Comparison of ENCODE assay signal across 9 cellular contexts in genomic region chr22:37167176-37167980, GRCh38. TPM values are rescaled to one million over a fixed set of nuclear protein-coding genes. Genes with fewer than 3 reads are reported as not detected.
DNase-seq lines count a peak whose midpoint lies in the region; ATAC-seq, FAIRE-seq and TF ChIP-seq lines count a peak whose summit lies in the region.
"Had no signal": no experiment of that assay in that cellular context is flagged by ENCODE, and none has a peak within 500 bp of the region (broad histone marks: within the 10 kb centered on the region; RNA-seq: fewer than 3 reads in every experiment).

No MANE protein-coding gene starts in this region.

- no peaks in the 10 kb centered on the region for H4K20me1 ChIP-seq in neural progenitor cell (ENCODE audit: low read depth)

- no peaks in the 10 kb centered on the region for H3K79me2 ChIP-seq in neural progenitor cell (ENCODE audit: low read depth)

- peak overlapping the region; percentile 69 for H3K4me3 Mint-ChIP-seq in activated naive CD8-positive, alpha-beta T cell treated with anti-CD3 and anti-CD28 coated beads for 36 hours
- peak overlapping the region; percentile 62 for H3K4me3 Mint-ChIP-seq in neural progenitor cell

- peak; percentile 44 for FAIRE-seq in GM12892 (lab: Jason Lieb, UNC)

- no peak overlapping the region for H3K4me2 ChIP-seq in neural progenitor cell

- no peaks in the 10 kb centered on the region for H3K27me3 Mint-ChIP-seq in activated naive CD8-positive, alpha-beta T cell treated with anti-CD3 and anti-CD28 coated beads for 36 hours
- H3K27me3 Mint-ChIP-seq in neural progenitor cell (ENCODE audit: insufficient read depth, low read depth), result peaks cover 10% of the 10 kb centered on the region

- H3K36me3 Mint-ChIP-seq in activated naive CD8-positive, alpha-beta T cell treated with anti-CD3 and anti-CD28 coated beads for 36 hours, result no peaks in the 10 kb centered on the region
- H3K36me3 Mint-ChIP-seq in neural progenitor cell, result no peaks in the 10 kb centered on the region

- H3K27ac Mint-ChIP-seq in activated naive CD8-positive, alpha-beta T cell treated with anti-CD3 and anti-CD28 coated beads for 36 hours, result peak overlapping the region; percentile 75
- H3K27ac Mint-ChIP-seq in neural progenitor cell, result peak overlapping the region; percentile 33

- TF ChIP-seq POLR2A in GM12892 (IDR thresholded peaks at IDR 0.05; ENCODE audit: low read depth, low read length) (no peak), GM18505 (IDR thresholded peaks at IDR 0.05; ENCODE audit: borderline replicate concordance, extremely low read depth, insufficient read depth, insufficient read length) (no peak)

- no peak overlapping the region for H3K27ac ChIP-seq in neural progenitor cell
- H3K27ac ChIP-seq: epithelial cell of prostate had no signal

- DNase-seq in GM12892 (ENCODE audit: insufficient read length) (no peak), neural progenitor cell (ENCODE audit: low spot score) (no peak), medulla oblongata (ENCODE audit: extremely low spot score) (no peak)
- no peak for DNase-seq in activated naive CD8-positive, alpha-beta T cell treated with anti-CD3 and anti-CD28 coated beads for 36 hours

- H3F3A ChIP-seq in neural progenitor cell (ENCODE audit: low read depth), result no peaks in the 10 kb centered on the region

- H3K4me1 ChIP-seq in neural progenitor cell, result no peaks in the 10 kb centered on the region

- H2AFZ ChIP-seq in neural progenitor cell (replicated peaks), result no peak overlapping the region

- H3K4me3 ChIP-seq in neural progenitor cell, result no peak overlapping the region

- no peaks in the 10 kb centered on the region for H3K9me3 ChIP-seq in neural progenitor cell (ENCODE audit: low read depth)

- no peaks in the 10 kb centered on the region for H3K36me3 ChIP-seq in neural progenitor cell

- TF ChIP-seq CTCF in neural progenitor cell (IDR thresholded peaks at IDR 0.05), result no peak

- no peak overlapping the region for H3K9ac ChIP-seq in neural progenitor cell

- H3K9me3 Mint-ChIP-seq in activated naive CD8-positive, alpha-beta T cell treated with anti-CD3 and anti-CD28 coated beads for 36 hours, result no peaks in the 10 kb centered on the region
- H3K9me3 Mint-ChIP-seq in neural progenitor cell, result peaks cover 4% of the 10 kb centered on the region

- H3K4me1 Mint-ChIP-seq in activated naive CD8-positive, alpha-beta T cell treated with anti-CD3 and anti-CD28 coated beads for 36 hours, result peaks cover 70% of the 10 kb centered on the region
- H3K4me1 Mint-ChIP-seq in neural progenitor cell, result peaks cover 22% of the 10 kb centered on the region

- ATAC-seq in GM18505 (IDR thresholded peaks at IDR 0.05; ENCODE audit: unreplicated experiment) (no peak), GM18858 (IDR thresholded peaks at IDR 0.05; ENCODE audit: unreplicated experiment) (no peak)

- no peaks in the 10 kb centered on the region for H3K27me3 ChIP-seq in neural progenitor cell

RNA-seq across cellular contexts. Expression of gene IL2RB, which starts 17.7 kb away (rescaled TPM):
- 40.0 TPM for polyA plus RNA-seq in GM12892 (2012; ENCODE audit: missing spikeins)
- total RNA-seq in activated naive CD8-positive, alpha-beta T cell treated with anti-CD3 and anti-CD28 coated beads for 36 hours, result 100 to 1,000 TPM; 148 to 149 TPM
- total RNA-seq in neural progenitor cell (ENCODE audit: low replicate concordance), result 0.62 TPM in 1 of 2 replicates, not detected in the other

RNA-seq across cellular contexts. Expression of gene C1QTNF6, which starts 20.7 kb away (rescaled TPM):
- 4.9 TPM for polyA plus RNA-seq in GM12892 (2012; ENCODE audit: missing spikeins)
- total RNA-seq in activated naive CD8-positive, alpha-beta T cell treated with anti-CD3 and anti-CD28 coated beads for 36 hours, result 1 to 10 TPM; 2.7 to 3.2 TPM
- total RNA-seq in neural progenitor cell (ENCODE audit: low replicate concordance), result 7.2 and 12.2 TPM in 2 replicates

RNA-seq across cellular contexts. Expression of gene SSTR3, which starts 44.9 kb away (rescaled TPM):
- 2.8 TPM for polyA plus RNA-seq in GM12892 (2012; ENCODE audit: missing spikeins)
- total RNA-seq in activated naive CD8-positive, alpha-beta T cell treated with anti-CD3 and anti-CD28 coated beads for 36 hours, result 1 to 10 TPM; 7.1 to 7.4 TPM
- 0.19 and 0.53 TPM in 2 replicates for total RNA-seq in neural progenitor cell (ENCODE audit: low replicate concordance)
- total RNA-seq: M059J, mesenteric fat pad had no signal

RNA-seq across cellular contexts. Expression of gene TMPRSS6, which starts 57.9 kb away (rescaled TPM):
- polyA plus RNA-seq in GM12892 (2012; ENCODE audit: missing spikeins), result 2.0 TPM
- total RNA-seq in activated naive CD8-positive, alpha-beta T cell treated with anti-CD3 and anti-CD28 coated beads for 36 hours, result 1 to 10 TPM; 1.8 to 2.0 TPM
- total RNA-seq in neural progenitor cell (ENCODE audit: low replicate concordance), result not detected in 2 replicates
- total RNA-seq: M059J, mesenteric fat pad had no signal

Comparison
In these comparisons a context has a peak if more than half of its experiments do, and no peak if none do; other contexts are left out.
1. RNA of gene IL2RB, which starts 17.7 kb away (total RNA-seq): 148 to 149 TPM in activated naive CD8-positive, alpha-beta T cell treated with anti-CD3 and anti-CD28 coated beads for 36 hours; 0.62 TPM in neural progenitor cell; every median in the first group is over 10 times any median in the second.